Comparison of ENCODE assay signal across 10 cellular contexts in the genomic region with DNA sequence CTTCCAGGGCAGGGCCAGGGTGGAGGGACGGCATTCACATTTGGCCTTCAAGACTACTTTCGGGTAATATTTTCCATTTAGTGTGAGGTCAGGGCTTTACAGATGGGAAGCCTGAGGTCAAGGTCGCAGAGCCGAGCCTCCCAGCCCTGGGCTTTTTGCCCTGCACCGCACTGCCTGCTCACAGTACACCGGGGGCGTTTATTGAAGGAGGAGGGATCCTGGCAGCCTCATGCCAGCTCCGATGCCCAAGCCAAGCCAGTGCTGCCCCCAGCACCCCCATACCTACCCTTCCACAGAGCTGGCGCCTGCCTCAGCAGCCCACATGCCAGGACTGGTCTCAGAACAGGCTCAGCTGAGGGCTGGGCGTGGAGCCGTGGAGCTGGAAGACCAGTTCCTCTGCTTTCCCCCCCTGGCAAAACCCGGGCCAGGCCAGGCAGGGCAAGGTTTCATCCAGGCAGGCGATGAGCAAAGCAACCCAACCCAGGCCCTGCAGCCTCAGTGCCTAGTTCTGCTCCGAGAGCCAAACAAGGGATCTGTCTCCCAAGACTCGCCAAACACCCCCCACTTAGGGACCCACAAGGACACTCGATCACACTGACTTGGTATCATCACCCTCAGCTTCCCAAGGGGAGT. TPM values are rescaled to one million over a fixed set of nuclear protein-coding genes. Genes with fewer than 3 reads are reported as not detected.
DNase-seq lines count a peak whose midpoint lies in the region; ATAC-seq lines count a peak whose summit lies in the region.
"Had no signal": no experiment of that assay in that cellular context is flagged by ENCODE, and none has a peak within 500 bp of the region (broad histone marks: within the 10 kb centered on the region; RNA-seq: fewer than 3 reads in every experiment).

No MANE protein-coding gene starts in this region.

- H2BK5ac ChIP-seq in neuronal stem cell (ENCODE audit: low read length): no peak overlapping the region

- H3K18ac ChIP-seq in neuronal stem cell (ENCODE audit: low read length): peak overlapping the region; percentile 88

- peak overlapping the region; percentile 40 for H2AFZ ChIP-seq in neuronal stem cell (ENCODE audit: low read length)

- H3K79me1 ChIP-seq in neuronal stem cell (ENCODE audit: low read depth, low read length): peaks cover 42% of the 10 kb centered on the region

- CTCF ChIA-PET in CD8-positive, alpha-beta memory T cell (lab: Charles Lee): no interaction called here

- H3K4me1 ChIP-seq in NT2/D1 (ENCODE audit: insufficient read depth, insufficient read length): peaks cover 18% of the 10 kb centered on the region
- H3K4me1 ChIP-seq in neuronal stem cell (ENCODE audit: control insufficient read depth in 2 of 2, insufficient read depth in 1 of 2, low read depth in 1 of 2, low read length in 2 of 2): peaks cover 22 to 23% of the 10 kb centered on the region in 2 donors
- H3K4me1 ChIP-seq in SJCRH30: no peaks in the 10 kb centered on the region
- H3K4me1 ChIP-seq in CD8-positive, alpha-beta memory T cell (ENCODE audit: insufficient read depth, low read length): no peaks in the 10 kb centered on the region

- no peak overlapping the region for H3K27ac Mint-ChIP-seq in CD8-positive, alpha-beta memory T cell
- H3K27ac Mint-ChIP-seq: B cell had no signal

- H3K36me3 ChIP-seq in NT2/D1 (ENCODE audit: insufficient read depth, insufficient read length, low read length) (peaks cover 11% of the 10 kb centered on the region), neuronal stem cell (replicated peaks in 1 of 2; ENCODE audit: control insufficient read depth in 2 of 2, insufficient read depth in 2 of 2, low read length in 2 of 2) (peaks cover 7 to 30% of the 10 kb centered on the region in 2 donors), SJCRH30 (no peaks in the 10 kb centered on the region)
- no peaks in the 10 kb centered on the region for H3K36me3 ChIP-seq in CD8-positive, alpha-beta memory T cell (ENCODE audit: insufficient read depth, low read length)

- ATAC-seq in esophagus mucosa (peak; percentile 68), GM19455 (IDR thresholded peaks at IDR 0.05; ENCODE audit: unreplicated experiment) (no peak)

- POLR2A ChIA-PET in CD8-positive, alpha-beta memory T cell (lab: Charles Lee): no interaction called here

- H3K4me3 ChIP-seq in NT2/D1 (ENCODE audit: insufficient read length, low read depth) (no peak overlapping the region), neuronal stem cell (ENCODE audit: low read length in 2 of 2) (no peak overlapping the region), SJCRH30 (no peak overlapping the region)
- no peak overlapping the region for H3K4me3 ChIP-seq in CD8-positive, alpha-beta memory T cell (ENCODE audit: low read length)

- no peak overlapping the region for H4K91ac ChIP-seq in neuronal stem cell (ENCODE audit: low read depth, low read length, poor library complexity)

- H3K27me3 ChIP-seq in NT2/D1 (ENCODE audit: insufficient read depth, insufficient read length) (no peaks in the 10 kb centered on the region), neuronal stem cell (ENCODE audit: control insufficient read depth in 3 of 3, insufficient read depth in 3 of 3, low read depth in 1 of 3, low read length in 3 of 3) (no peaks in the 10 kb centered on the region), SJCRH30 (no peaks in the 10 kb centered on the region)
- no peaks in the 10 kb centered on the region for H3K27me3 ChIP-seq in CD8-positive, alpha-beta memory T cell (ENCODE audit: insufficient read depth, low read length, poor library complexity, severe bottlenecking)

- H3K27ac ChIP-seq in neuronal stem cell (replicated peaks; ENCODE audit: low read length) (no peak overlapping the region), SJCRH30 (no peak overlapping the region)
- no peak overlapping the region for H3K27ac ChIP-seq in CD8-positive, alpha-beta memory T cell (ENCODE audit: low read depth, low read length)

- H2BK12ac ChIP-seq in neuronal stem cell (ENCODE audit: low read length): no peak overlapping the region

- WGBS in neuronal stem cell (ENCODE audit: extremely low coverage in 2 of 2, insufficient read length in 2 of 2, insufficient replicate concordance in 1 of 2), 2 donors: no CpG with 5 or more reads among the region's 16 CpGs

- no peak overlapping the region for H3K4me2 ChIP-seq in neuronal stem cell (ENCODE audit: insufficient read depth, low read length, poor library complexity, severe bottlenecking)

- no peaks in the 10 kb centered on the region for H3K9me3 Mint-ChIP-seq in CD8-positive, alpha-beta memory T cell

- H3K9ac ChIP-seq in NT2/D1 (ENCODE audit: insufficient read length, low read depth): peak overlapping the region; percentile 42
- H3K9ac ChIP-seq in neuronal stem cell (ENCODE audit: low read depth, low read length, poor library complexity): no peak overlapping the region

- no peak overlapping the region for H2AK5ac ChIP-seq in neuronal stem cell (ENCODE audit: low read depth, low read length)

- H4K8ac ChIP-seq in neuronal stem cell (ENCODE audit: low read depth, low read length): no peak overlapping the region

- H3K14ac ChIP-seq in neuronal stem cell (ENCODE audit: low read length): peak overlapping the region; percentile 39

- H3K23ac ChIP-seq in neuronal stem cell (ENCODE audit: low read depth, low read length, poor library complexity): peak overlapping the region; percentile 36

- peak overlapping the region; percentile 37 for H2BK120ac ChIP-seq in neuronal stem cell (ENCODE audit: low read depth, low read length)

- H3K9me3 ChIP-seq in NT2/D1 (ENCODE audit: insufficient read depth, low read length) (no peaks in the 10 kb centered on the region), neuronal stem cell (replicated peaks in 1 of 2; ENCODE audit: control insufficient read depth in 2 of 2, insufficient read depth in 1 of 2, low read depth in 1 of 2, low read length in 2 of 2) (no peaks in the 10 kb centered on the region), SJCRH30 (replicated peaks) (no peaks in the 10 kb centered on the region)
- H3K9me3 ChIP-seq in CD8-positive, alpha-beta memory T cell (ENCODE audit: low read length): no peaks in the 10 kb centered on the region

- no peaks in the 10 kb centered on the region for H3K4me1 Mint-ChIP-seq in CD8-positive, alpha-beta memory T cell
- H3K4me1 Mint-ChIP-seq: B cell had no signal

- no peak overlapping the region for H2BK15ac ChIP-seq in neuronal stem cell (ENCODE audit: low read length)

- DNase-seq in COLO668 (lab: John Stamatoyannopoulos, UW; ENCODE audit: unreplicated experiment) (peak; percentile 39), NT2/D1 (ENCODE audit: low read depth, low spot score) (no peak), neuronal stem cell (ENCODE audit: low spot score) (no peak), SJCRH30 (no peak)
- DNase-seq in CD8-positive, alpha-beta memory T cell: no peak
- DNase-seq in stimulated activated CD4-positive, alpha-beta T cell treated with anti-CD3 and anti-CD28 coated beads, Interleukin-4, amount 100 ng/mL, for 24 hours: no peak
- DNase-seq: NCI-H1436 had no signal

- no peaks in the 10 kb centered on the region for H3K36me3 Mint-ChIP-seq in CD8-positive, alpha-beta memory T cell

- H3K4me3 Mint-ChIP-seq in CD8-positive, alpha-beta memory T cell: no peak overlapping the region
- H3K4me3 Mint-ChIP-seq: B cell had no signal

- peaks cover 4 to 6% of the 10 kb centered on the region in 2 donors for H3K27me3 Mint-ChIP-seq in CD8-positive, alpha-beta memory T cell
- H3K27me3 Mint-ChIP-seq: B cell had no signal

- no peak overlapping the region for H3K4ac ChIP-seq in neuronal stem cell (ENCODE audit: low read length)

RNA-seq across cellular contexts. Expression of gene SDC1, which starts 11.9 kb away (rescaled TPM):
- 477 TPM for total RNA-seq in esophagus mucosa
- 45.3 TPM for polyA plus RNA-seq in neuronal stem cell (2013, experiment 1 of 2)
- 48.1 TPM for polyA plus RNA-seq in neuronal stem cell (2013, experiment 2 of 2)
- 61.8 and 62.6 TPM in 2 replicates for total RNA-seq in SJCRH30 (2014; rRNA removed; shearing (Covaris generic))
- under 1 TPM; 0.13 to 0.27 TPM for total RNA-seq in CD8-positive, alpha-beta memory T cell
- not detected for polyA plus RNA-seq in CD8-positive, alpha-beta memory T cell
- total RNA-seq: B cell had no signal

Comparison
In these comparisons a context has a peak if more than half of its experiments do, and no peak if none do; other contexts are left out.
1. RNA of gene SDC1, which starts 11.9 kb away (total RNA-seq): 477 TPM in esophagus mucosa (single experiment) and 61.8 to 62.6 TPM in SJCRH30; 0.13 to 0.27 TPM in CD8-positive, alpha-beta memory T cell; every median in the first group is over 10 times any median in the second.